ENCODE assay signal across 10 cellular contexts in genomic region chr1:32993215-32993566, GRCh38. TPM values are rescaled to one million over a fixed set of nuclear protein-coding genes. Genes with fewer than 3 reads are reported as not detected.
A peak's percentile ranks its signal among the peaks of the same experiment; 100 is the strongest.
DNase-seq lines count a peak whose midpoint lies in the region; ATAC-seq and TF ChIP-seq lines count a peak whose summit lies in the region.
"Had no signal": no experiment of that assay in that cellular context is flagged by ENCODE, and none has a peak within 500 bp of the region (broad histone marks: within the 10 kb centered on the region; RNA-seq: fewer than 3 reads in every experiment).

No MANE protein-coding gene starts in this region.

- peaks cover 9% of the 10 kb centered on the region for H3K4me1 Mint-ChIP-seq in Caco-2 (ENCODE audit: low read depth, unreplicated experiment)
- H3K4me1 Mint-ChIP-seq in activated T-helper 1 cell treated with anti-CD3 and anti-CD28 coated beads, Interleukin-12 subunit alpha, Interleukin-12 subunit beta, Interleukin-2, Interleukin-4 antibody, amounts not matched to agents 30 ng/mL and 10 ng/mL and 1 ng/mL, durations not matched to agents 14 hours and 24 hours and 36 hours (ENCODE audit: low read depth) = peaks cover 84% of the 10 kb centered on the region

- H3K27me3 Mint-ChIP-seq in Caco-2 (ENCODE audit: insufficient read depth, unreplicated experiment) = no peaks in the 10 kb centered on the region
- H3K27me3 Mint-ChIP-seq in activated T-helper 1 cell treated with anti-CD3 and anti-CD28 coated beads, Interleukin-12 subunit alpha, Interleukin-12 subunit beta, Interleukin-2, Interleukin-4 antibody, amounts not matched to agents 30 ng/mL and 10 ng/mL and 1 ng/mL, durations not matched to agents 14 hours and 24 hours and 36 hours (ENCODE audit: insufficient read depth) = no peaks in the 10 kb centered on the region

- intact Hi-C loops in Caco-2 (cut with micrococcal nuclease; ENCODE audit: unreplicated experiment) = loop anchor here (5.0 kb wide), 1 partner anchor 61 kb away; no protein-coding TSS in a partner anchor
- intact Hi-C loops in activated T-helper 1 cell treated with anti-CD3 and anti-CD28 coated beads, Interleukin-12 subunit alpha, Interleukin-12 subunit beta, Interleukin-2, Interleukin-4 antibody, amounts not matched to agents 30 ng/mL and 10 ng/mL and 1 ng/mL, durations not matched to agents 14 hours and 24 hours and 36 hours (cut with micrococcal nuclease) = loop anchor here (5.0 kb wide), 1 partner anchor 104 kb away; no protein-coding TSS in a partner anchor

- H3K9ac ChIP-seq in mucosa of rectum (ENCODE audit: low read depth in 1 of 2, low read length in 2 of 2) = no peak overlapping the region

- H3K4me1 ChIP-seq in Caco-2 = peaks cover 18% of the 10 kb centered on the region
- peaks cover 21 to 22% of the 10 kb centered on the region in 2 donors for H3K4me1 ChIP-seq in mucosa of rectum (ENCODE audit: control insufficient read depth in 2 of 2, insufficient read depth in 2 of 2, low read length in 2 of 2)

- H3K36me3 Mint-ChIP-seq in Caco-2 (ENCODE audit: insufficient read depth, unreplicated experiment) = peaks cover 10% of the 10 kb centered on the region
- H3K36me3 Mint-ChIP-seq in activated T-helper 1 cell treated with anti-CD3 and anti-CD28 coated beads, Interleukin-12 subunit alpha, Interleukin-12 subunit beta, Interleukin-2, Interleukin-4 antibody, amounts not matched to agents 30 ng/mL and 10 ng/mL and 1 ng/mL, durations not matched to agents 14 hours and 24 hours and 36 hours (ENCODE audit: low read depth) = peaks cover 23% of the 10 kb centered on the region

- TF ChIP-seq CTCF in Caco-2 (IDR thresholded peaks at IDR 0.05; ENCODE audit: insufficient read depth in 1 of 2, low read depth in 1 of 2, low read length in 1 of 2, severe bottlenecking in 1 of 2, unreplicated experiment in 1 of 2) = no peak

- peak overlapping the region; percentile 64 to 85 for H3K27ac ChIP-seq in mucosa of rectum (ENCODE audit: low read depth in 2 of 2, low read length in 2 of 2)

- POLR2A ChIA-PET in Caco-2 (lab: Charles Lee) = no interaction called here

- peak overlapping the region; percentile 67 for H3K27ac Mint-ChIP-seq in Caco-2 (ENCODE audit: unreplicated experiment)
- H3K27ac Mint-ChIP-seq in activated T-helper 1 cell treated with anti-CD3 and anti-CD28 coated beads, Interleukin-12 subunit alpha, Interleukin-12 subunit beta, Interleukin-2, Interleukin-4 antibody, amounts not matched to agents 30 ng/mL and 10 ng/mL and 1 ng/mL, durations not matched to agents 14 hours and 24 hours and 36 hours = peak overlapping the region; percentile 87

- no peaks in the 10 kb centered on the region for H3K27me3 ChIP-seq in Caco-2 (replicated peaks; ENCODE audit: control insufficient read depth, insufficient read depth, low read length)
- no peaks in the 10 kb centered on the region for H3K27me3 ChIP-seq in mucosa of rectum (ENCODE audit: control insufficient read depth in 2 of 2, insufficient read depth in 2 of 2, low read length in 2 of 2)

- no peak overlapping the region for H3K4me3 ChIP-seq in Caco-2 (ENCODE audit: low read depth, low read length)
- H3K4me3 ChIP-seq in mucosa of rectum (ENCODE audit: low read length in 2 of 2) = peak overlapping the region in 1 of 2 donors; percentile 38
- H3K4me3 ChIP-seq: thoracic aorta had no signal

- no TSS peak for BruUV-seq in Caco-2 (replicated peaks; lab: Mats Ljungman, UMichigan)

- H3K9me3 Mint-ChIP-seq in Caco-2 (ENCODE audit: unreplicated experiment) = no peaks in the 10 kb centered on the region
- H3K9me3 Mint-ChIP-seq in activated T-helper 1 cell treated with anti-CD3 and anti-CD28 coated beads, Interleukin-12 subunit alpha, Interleukin-12 subunit beta, Interleukin-2, Interleukin-4 antibody, amounts not matched to agents 30 ng/mL and 10 ng/mL and 1 ng/mL, durations not matched to agents 14 hours and 24 hours and 36 hours = no peaks in the 10 kb centered on the region

- H3K9me3 ChIP-seq in Caco-2 (no peaks in the 10 kb centered on the region), mucosa of rectum (ENCODE audit: control insufficient read depth in 2 of 2, low read length in 2 of 2) (no peaks in the 10 kb centered on the region)
- H3K9me3 ChIP-seq: thoracic aorta had no signal

- DNase-seq in Caco-2 = no peak
- DNase-seq in activated T-helper 1 cell treated with anti-CD3 and anti-CD28 coated beads, Interleukin-12 subunit alpha, Interleukin-12 subunit beta, Interleukin-2, Interleukin-4 antibody, amounts not matched to agents 30 ng/mL and 10 ng/mL and 1 ng/mL, durations not matched to agents 14 hours and 24 hours and 36 hours (ENCODE audit: low spot score) = no peak
- DNase-seq in COR-L47 (lab: John Stamatoyannopoulos, UW) = no peak
- DNase-seq in activated effector memory CD4-positive, alpha-beta T cell treated with Interleukin-2 at 50 U/mL for 16 hours = no peak
- DNase-seq in islet precursor cell = no peak
- DNase-seq in activated CD4-positive, alpha-beta T cell treated with anti-CD3 and anti-CD28 coated beads, Interleukin-2, amount 50 U/mL, for 4 hours = no peak
- DNase-seq: retina had no signal

- CTCF ChIA-PET in Caco-2 (lab: Charles Lee) = no interaction called here

- peak; percentile 19 for ATAC-seq in HG02870 (IDR thresholded peaks at IDR 0.05; ENCODE audit: unreplicated experiment)

- H3K36me3 ChIP-seq in Caco-2 (ENCODE audit: control insufficient read depth, insufficient read depth, low read length) (no peaks in the 10 kb centered on the region), mucosa of rectum (ENCODE audit: control insufficient read depth in 2 of 2, insufficient read depth in 2 of 2, low read length in 2 of 2) (no peaks in the 10 kb centered on the region)
- H3K36me3 ChIP-seq: thoracic aorta had no signal

- peak overlapping the region; percentile 23 for H3K4me3 Mint-ChIP-seq in Caco-2 (ENCODE audit: unreplicated experiment)
- H3K4me3 Mint-ChIP-seq in activated T-helper 1 cell treated with anti-CD3 and anti-CD28 coated beads, Interleukin-12 subunit alpha, Interleukin-12 subunit beta, Interleukin-2, Interleukin-4 antibody, amounts not matched to agents 30 ng/mL and 10 ng/mL and 1 ng/mL, durations not matched to agents 14 hours and 24 hours and 36 hours = no peak overlapping the region

RNA-seq across cellular contexts. Expression of gene RNF19B, which starts 28.6 kb away (rescaled TPM):
- 13.9 and 14.5 TPM in 2 replicates for total RNA-seq in Caco-2 (2022)
- total RNA-seq in activated T-helper 1 cell treated with anti-CD3 and anti-CD28 coated beads, Interleukin-12 subunit alpha, Interleukin-12 subunit beta, Interleukin-2, Interleukin-4 antibody, amounts not matched to agents 30 ng/mL and 10 ng/mL and 1 ng/mL, durations not matched to agents 14 hours and 24 hours and 36 hours = 52.1 and 56.5 TPM in 2 replicates

RNA-seq across cellular contexts. Expression of gene AK2, which starts 43.5 kb away (rescaled TPM):
- 127 and 139 TPM in 2 replicates for total RNA-seq in Caco-2 (2022)
- 387 and 400 TPM in 2 replicates for total RNA-seq in activated T-helper 1 cell treated with anti-CD3 and anti-CD28 coated beads, Interleukin-12 subunit alpha, Interleukin-12 subunit beta, Interleukin-2, Interleukin-4 antibody, amounts not matched to agents 30 ng/mL and 10 ng/mL and 1 ng/mL, durations not matched to agents 14 hours and 24 hours and 36 hours
